Comparison of ENCODE assay signal across 8 cellular contexts in the genomic region with DNA sequence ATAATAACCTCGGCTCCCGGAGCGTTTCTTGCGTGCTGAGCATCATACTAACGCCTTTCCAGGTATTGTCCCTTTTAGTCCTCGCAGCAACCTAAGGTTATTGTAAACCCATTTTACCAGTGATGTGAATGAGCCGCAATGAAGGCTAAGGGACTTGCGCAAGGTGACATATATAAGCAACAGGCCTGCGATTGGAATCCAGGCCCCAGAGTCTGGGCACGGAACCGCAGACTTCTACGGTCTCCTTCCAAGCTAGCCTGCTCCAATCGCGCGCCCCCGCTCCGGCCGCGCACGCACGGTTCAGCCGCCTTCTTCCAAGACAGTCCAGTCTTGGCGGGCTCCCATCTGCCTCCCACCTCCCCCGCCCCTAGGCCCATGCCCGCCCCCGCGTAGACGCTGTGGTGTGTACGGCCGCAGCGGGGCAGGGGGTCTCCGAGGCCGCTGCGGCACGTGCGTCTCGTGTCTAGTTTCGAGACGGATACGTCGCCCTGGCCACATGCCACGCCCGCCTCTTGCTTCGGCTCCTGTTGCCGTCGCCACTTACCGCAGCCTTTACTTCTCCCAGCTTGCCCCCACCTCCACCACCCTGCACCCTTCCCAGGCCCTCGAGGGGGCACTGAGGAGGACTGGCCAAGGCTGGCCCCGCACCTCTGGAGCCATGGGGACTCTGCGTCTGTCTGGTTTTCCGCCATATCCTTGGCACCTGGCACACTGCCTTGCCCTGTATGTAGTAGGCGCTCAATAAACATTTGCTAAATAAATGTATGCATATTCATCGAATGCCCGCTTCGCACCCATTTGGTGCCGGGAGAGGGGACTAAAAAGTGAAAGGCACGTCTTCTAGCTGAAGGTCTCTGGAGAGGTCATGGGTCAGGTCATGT. TPM values are rescaled to one million over a fixed set of nuclear protein-coding genes. Genes with fewer than 3 reads are reported as not detected.
DNase-seq lines count a peak whose midpoint lies in the region; ATAC-seq and TF ChIP-seq lines count a peak whose summit lies in the region.

No MANE protein-coding gene starts in this region.

- CTCF ChIA-PET in CD8-positive, alpha-beta memory T cell (lab: Charles Lee) = interaction anchor here (1.7 kb wide), 1 partner anchor 34 kb away, joined by 8 read pairs; no protein-coding TSS in a partner anchor
- CTCF ChIA-PET in activated CD8-positive, alpha-beta T cell treated with anti-CD3 and anti-CD28 coated beads, Interleukin-2, amount 10 ng/mL, durations not matched to agents 7 days and 5 days (lab: Charles Lee) = interaction anchor here (2.2 kb wide), 1 partner anchor 86 kb away, joined by 14 read pairs; a partner anchor contains a TSS

- ATAC-seq in HG03460 (IDR thresholded peaks at IDR 0.05; ENCODE audit: unreplicated experiment) (peak; percentile 1), GM19324 (IDR thresholded peaks at IDR 0.05; ENCODE audit: low FRiP score, unreplicated experiment) (no peak), HG02973 (IDR thresholded peaks at IDR 0.05; ENCODE audit: unreplicated experiment) (no peak)
- no peak for ATAC-seq in activated CD8-positive, alpha-beta T cell treated with anti-CD3 and anti-CD28 coated beads, Interleukin-2, amount 10 ng/mL, durations not matched to agents 7 days and 5 days

- peaks cover 12% of the 10 kb centered on the region for H3K4me1 ChIP-seq in CD8-positive, alpha-beta memory T cell (ENCODE audit: insufficient read depth, low read length)
- no peaks in the 10 kb centered on the region for H3K4me1 ChIP-seq in fibroblast of lung (ENCODE audit: control insufficient read depth, extremely low read depth, insufficient read depth, low read length)

- H3K79me2 ChIP-seq in fibroblast of lung (ENCODE audit: control insufficient read depth, insufficient read depth, low read length) (peaks cover 21% of the 10 kb centered on the region), neural cell (replicated peaks; ENCODE audit: insufficient read depth, low read length) (peaks cover 14% of the 10 kb centered on the region)

- no peak overlapping the region for H3K27ac ChIP-seq in CD8-positive, alpha-beta memory T cell (ENCODE audit: low read depth, low read length)
- H3K27ac ChIP-seq in fibroblast of lung (ENCODE audit: insufficient read depth, low read length) (peak overlapping the region; percentile 61), neural cell (ENCODE audit: low read length) (peak overlapping the region; percentile 68)

- H3K9me3 ChIP-seq in CD8-positive, alpha-beta memory T cell (ENCODE audit: low read length) = no peaks in the 10 kb centered on the region
- no peaks in the 10 kb centered on the region for H3K9me3 ChIP-seq in fibroblast of lung (ENCODE audit: control insufficient read depth, insufficient read depth, low read depth, low read length)
- no peaks in the 10 kb centered on the region for H3K9me3 ChIP-seq in neural cell (ENCODE audit: low read length)

- no peaks in the 10 kb centered on the region for H3K27me3 ChIP-seq in CD8-positive, alpha-beta memory T cell (ENCODE audit: insufficient read depth, low read length, poor library complexity, severe bottlenecking)
- H3K27me3 ChIP-seq in fibroblast of lung (ENCODE audit: control insufficient read depth, insufficient read depth, low read length) (no peaks in the 10 kb centered on the region), neural cell (ENCODE audit: insufficient read depth, low read depth, low read length) (no peaks in the 10 kb centered on the region)

- H3K36me3 Mint-ChIP-seq in CD8-positive, alpha-beta memory T cell = peaks cover 0 to 3% (median 0%) of the 10 kb centered on the region in 3 donors
- H3K36me3 Mint-ChIP-seq in activated CD8-positive, alpha-beta T cell treated with anti-CD3 and anti-CD28 coated beads, Interleukin-2, amount 10 ng/mL, durations not matched to agents 7 days and 5 days (ENCODE audit: low read depth) = peaks cover 3% of the 10 kb centered on the region

- H4K20me1 ChIP-seq in fibroblast of lung (ENCODE audit: control insufficient read depth, extremely low read depth, insufficient read depth, low read length) (no peaks in the 10 kb centered on the region), neural cell (ENCODE audit: insufficient read depth) (no peaks in the 10 kb centered on the region)

- DNase-seq in CD8-positive, alpha-beta memory T cell = peak in 4 of 5 donors; percentile 3 to 64 (median 14)
- DNase-seq in activated CD8-positive, alpha-beta T cell treated with anti-CD3 and anti-CD28 coated beads, Interleukin-2, amount 10 ng/mL, durations not matched to agents 7 days and 5 days = peak; percentile 50
- DNase-seq in fibroblast of lung (ENCODE audit: low read depth in 2 of 2) = peak; percentile 63 to 64
- no peak for DNase-seq in NCI-H226

- H3K4me3 Mint-ChIP-seq in CD8-positive, alpha-beta memory T cell = peak overlapping the region; percentile 83 to 94 (median 87)
- H3K4me3 Mint-ChIP-seq in activated CD8-positive, alpha-beta T cell treated with anti-CD3 and anti-CD28 coated beads, Interleukin-2, amount 10 ng/mL, durations not matched to agents 7 days and 5 days = peak overlapping the region; percentile 77

- H2AFZ ChIP-seq in fibroblast of lung (ENCODE audit: low read length) (peak overlapping the region; percentile 83), neural cell (ENCODE audit: low read depth, low read length) (peak overlapping the region; percentile 51)

- H3K4me2 ChIP-seq in fibroblast of lung (ENCODE audit: extremely low read depth, insufficient read depth, low read length) (peak overlapping the region; percentile 98), neural cell (ENCODE audit: low read length) (peak overlapping the region; percentile 68)

- TF ChIP-seq CTCF in fibroblast of lung (conservative IDR thresholded peaks at IDR 0.05 in 1 of 2, IDR thresholded peaks at IDR 0.05 in 1 of 2; ENCODE audit: low read depth in 1 of 2, low read length in 2 of 2) (no peak), neural cell (IDR thresholded peaks at IDR 0.05; ENCODE audit: poor library complexity, severe bottlenecking) (no peak)

- peak overlapping the region in 6 of 8 donors; percentile 4 to 79 (median 47) for H3K27ac Mint-ChIP-seq in CD8-positive, alpha-beta memory T cell
- H3K27ac Mint-ChIP-seq in activated CD8-positive, alpha-beta T cell treated with anti-CD3 and anti-CD28 coated beads, Interleukin-2, amount 10 ng/mL, durations not matched to agents 7 days and 5 days = peak overlapping the region; percentile 53

- peaks cover 31 to 42% (median 32%) of the 10 kb centered on the region in 3 donors for H3K4me1 Mint-ChIP-seq in CD8-positive, alpha-beta memory T cell
- peaks cover 46% of the 10 kb centered on the region for H3K4me1 Mint-ChIP-seq in activated CD8-positive, alpha-beta T cell treated with anti-CD3 and anti-CD28 coated beads, Interleukin-2, amount 10 ng/mL, durations not matched to agents 7 days and 5 days (ENCODE audit: low read depth)

- POLR2A ChIA-PET in CD8-positive, alpha-beta memory T cell (lab: Charles Lee) = interaction anchor here (0.6 to 1.9 kb wide), 2 partner anchors 87 to 160 kb away, joined by 6 to 11 read pairs; a partner anchor contains a TSS
- POLR2A ChIA-PET in activated CD8-positive, alpha-beta T cell treated with anti-CD3 and anti-CD28 coated beads, Interleukin-2, amount 10 ng/mL, durations not matched to agents 7 days and 5 days (lab: Charles Lee) = interaction anchor here (0.5 to 1.1 kb wide), 4 partner anchors 10 to 193 kb away, joined by 3 to 4 read pairs (median 3); a partner anchor contains a TSS

- H3K9ac ChIP-seq in fibroblast of lung (ENCODE audit: insufficient read depth, low read length) (peak overlapping the region; percentile 28), neural cell (ENCODE audit: low read length) (peak overlapping the region; percentile 61)

- H3K4me3 ChIP-seq in CD8-positive, alpha-beta memory T cell (ENCODE audit: low read length) = peak overlapping the region; percentile 80
- H3K4me3 ChIP-seq in fibroblast of lung (replicated peaks in 1 of 4; ENCODE audit: control extremely low read depth in 1 of 4, insufficient read depth in 1 of 4, low read depth in 3 of 4, low read length in 4 of 4) (peak overlapping the region; percentile 63 to 71 (median 66)), neural cell (ENCODE audit: low read length) (peak overlapping the region; percentile 93)

- TF ChIP-seq RAD21 in neural cell (conservative IDR thresholded peaks at IDR 0.05) = no peak

- no peaks in the 10 kb centered on the region for H3F3A ChIP-seq in neural cell (ENCODE audit: insufficient read depth, low read length, poor library complexity, severe bottlenecking)

- H3K36me3 ChIP-seq in CD8-positive, alpha-beta memory T cell (ENCODE audit: insufficient read depth, low read length) = no peaks in the 10 kb centered on the region
- H3K36me3 ChIP-seq in fibroblast of lung (ENCODE audit: control insufficient read depth, insufficient read depth, low read length) (no peaks in the 10 kb centered on the region), neural cell (ENCODE audit: insufficient read depth, low read length) (no peaks in the 10 kb centered on the region)

- H3K27me3 Mint-ChIP-seq in CD8-positive, alpha-beta memory T cell = peaks cover 0 to 3% of the 10 kb centered on the region in 2 donors
- peaks cover 12% of the 10 kb centered on the region for H3K27me3 Mint-ChIP-seq in activated CD8-positive, alpha-beta T cell treated with anti-CD3 and anti-CD28 coated beads, Interleukin-2, amount 10 ng/mL, durations not matched to agents 7 days and 5 days (ENCODE audit: low read depth)

- no peaks in the 10 kb centered on the region for H3K9me2 ChIP-seq in neural cell (ENCODE audit: insufficient read depth, low read length)

- no peak for TF ChIP-seq EP300 in neural cell (conservative IDR thresholded peaks at IDR 0.05; ENCODE audit: poor library complexity, severe bottlenecking)

- no peaks in the 10 kb centered on the region for H3K9me3 Mint-ChIP-seq in CD8-positive, alpha-beta memory T cell
- no peaks in the 10 kb centered on the region for H3K9me3 Mint-ChIP-seq in activated CD8-positive, alpha-beta T cell treated with anti-CD3 and anti-CD28 coated beads, Interleukin-2, amount 10 ng/mL, durations not matched to agents 7 days and 5 days (ENCODE audit: insufficient read depth)

RNA-seq across cellular contexts. Expression of a gene that starts 0.9 kb away (rescaled TPM):
- 1 to 10 TPM; 8.2 to 8.7 TPM for total RNA-seq in CD8-positive, alpha-beta memory T cell
- 3.6 TPM for polyA plus RNA-seq in CD8-positive, alpha-beta memory T cell
- 1 to 10 TPM; 8.0 to 8.7 TPM for total RNA-seq in activated CD8-positive, alpha-beta T cell treated with anti-CD3 and anti-CD28 coated beads, Interleukin-2, amount 10 ng/mL, durations not matched to agents 7 days and 5 days
- 15.4 and 25.3 TPM in 2 replicates for total RNA-seq in fibroblast of lung
- polyA plus RNA-seq in fibroblast of lung (10.5 and 11.2 TPM in 2 replicates), neural cell (7.0 and 8.2 TPM in 2 replicates)
- 7.1 and 8.6 TPM in 2 replicates for polyA plus RNA-seq in fibroblast of lung (2012)
- polyA minus RNA-seq in fibroblast of lung (ENCODE audit: low replicate concordance) (8.8 and 15.7 TPM in 2 replicates), neural cell (23.1 and 25.0 TPM in 2 replicates)
